In genomic region chr3:40118031-40118610, GRCh38 we compare ENCODE assay signal across 2 cellular contexts.
TF ChIP-seq lines count a peak whose summit lies in the region.

No MANE protein-coding gene starts in this region.

TF ChIP-seq in SK-N-SH treated with all-trans-retinoic acid at 6 μM for 48 hours, 23 proteins besides CTCF, POLR2A, EP300 and RAD21 (continued from another document):
- TF ChIP-seq, protein P1, sequence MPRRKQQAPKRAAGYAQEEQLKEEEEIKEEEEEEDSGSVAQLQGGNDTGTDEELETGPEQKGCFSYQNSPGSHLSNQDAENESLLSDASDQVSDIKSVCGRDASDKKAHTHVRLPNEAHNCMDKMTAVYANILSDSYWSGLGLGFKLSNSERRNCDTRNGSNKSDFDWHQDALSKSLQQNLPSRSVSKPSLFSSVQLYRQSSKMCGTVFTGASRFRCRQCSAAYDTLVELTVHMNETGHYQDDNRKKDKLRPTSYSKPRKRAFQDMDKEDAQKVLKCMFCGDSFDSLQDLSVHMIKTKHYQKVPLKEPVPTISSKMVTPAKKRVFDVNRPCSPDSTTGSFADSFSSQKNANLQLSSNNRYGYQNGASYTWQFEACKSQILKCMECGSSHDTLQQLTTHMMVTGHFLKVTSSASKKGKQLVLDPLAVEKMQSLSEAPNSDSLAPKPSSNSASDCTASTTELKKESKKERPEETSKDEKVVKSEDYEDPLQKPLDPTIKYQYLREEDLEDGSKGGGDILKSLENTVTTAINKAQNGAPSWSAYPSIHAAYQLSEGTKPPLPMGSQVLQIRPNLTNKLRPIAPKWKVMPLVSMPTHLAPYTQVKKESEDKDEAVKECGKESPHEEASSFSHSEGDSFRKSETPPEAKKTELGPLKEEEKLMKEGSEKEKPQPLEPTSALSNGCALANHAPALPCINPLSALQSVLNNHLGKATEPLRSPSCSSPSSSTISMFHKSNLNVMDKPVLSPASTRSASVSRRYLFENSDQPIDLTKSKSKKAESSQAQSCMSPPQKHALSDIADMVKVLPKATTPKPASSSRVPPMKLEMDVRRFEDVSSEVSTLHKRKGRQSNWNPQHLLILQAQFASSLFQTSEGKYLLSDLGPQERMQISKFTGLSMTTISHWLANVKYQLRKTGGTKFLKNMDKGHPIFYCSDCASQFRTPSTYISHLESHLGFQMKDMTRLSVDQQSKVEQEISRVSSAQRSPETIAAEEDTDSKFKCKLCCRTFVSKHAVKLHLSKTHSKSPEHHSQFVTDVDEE (CRISPR knock-in tag; IDR thresholded peaks at IDR 0.05), result no peak
- TF ChIP-seq ZNF8 (CRISPR knock-in tag; IDR thresholded peaks at IDR 0.05) (peak; percentile 74; the same call in 1 of the 2 replicates), PPARA (CRISPR knock-in tag; IDR thresholded peaks at IDR 0.05; ENCODE audit: borderline replicate concordance) (no peak), ZFP3 (CRISPR knock-in tag; IDR thresholded peaks at IDR 0.05) (peak; percentile 66), CSDC2 (CRISPR knock-in tag; IDR thresholded peaks at IDR 0.05) (no peak), TCF4 (CRISPR knock-in tag; IDR thresholded peaks at IDR 0.05; ENCODE audit: borderline replicate concordance) (no peak), ZNF70 (CRISPR knock-in tag; IDR thresholded peaks at IDR 0.05) (no peak), ISL1 (CRISPR knock-in tag; IDR thresholded peaks at IDR 0.05) (peak; percentile 92), ZFP30 (CRISPR knock-in tag; IDR thresholded peaks at IDR 0.05) (no peak), RARB (CRISPR knock-in tag; IDR thresholded peaks at IDR 0.05) (no peak), TOX (CRISPR knock-in tag; IDR thresholded peaks at IDR 0.05; ENCODE audit: borderline replicate concordance) (no peak), PATZ1 (CRISPR knock-in tag; IDR thresholded peaks at IDR 0.05; ENCODE audit: borderline replicate concordance) (no peak)
- TF ChIP-seq, protein P2, sequence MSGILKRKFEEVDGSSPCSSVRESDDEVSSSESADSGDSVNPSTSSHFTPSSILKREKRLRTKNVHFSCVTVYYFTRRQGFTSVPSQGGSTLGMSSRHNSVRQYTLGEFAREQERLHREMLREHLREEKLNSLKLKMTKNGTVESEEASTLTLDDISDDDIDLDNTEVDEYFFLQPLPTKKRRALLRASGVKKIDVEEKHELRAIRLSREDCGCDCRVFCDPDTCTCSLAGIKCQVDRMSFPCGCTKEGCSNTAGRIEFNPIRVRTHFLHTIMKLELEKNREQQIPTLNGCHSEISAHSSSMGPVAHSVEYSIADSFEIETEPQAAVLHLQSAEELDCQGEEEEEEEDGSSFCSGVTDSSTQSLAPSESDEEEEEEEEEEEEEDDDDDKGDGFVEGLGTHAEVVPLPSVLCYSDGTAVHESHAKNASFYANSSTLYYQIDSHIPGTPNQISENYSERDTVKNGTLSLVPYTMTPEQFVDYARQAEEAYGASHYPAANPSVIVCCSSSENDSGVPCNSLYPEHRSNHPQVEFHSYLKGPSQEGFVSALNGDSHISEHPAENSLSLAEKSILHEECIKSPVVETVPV (CRISPR knock-in tag; IDR thresholded peaks at IDR 0.05), result no peak

TF ChIP-seq in SK-N-SH, 30 proteins besides CTCF, POLR2A, EP300 and RAD21 (continued from another document):
- TF ChIP-seq REST (IDR thresholded peaks at IDR 0.05; ENCODE audit: low read depth, low read length), result no peak
